Comparison of ENCODE assay signal across 10 cellular contexts in the genomic region with DNA sequence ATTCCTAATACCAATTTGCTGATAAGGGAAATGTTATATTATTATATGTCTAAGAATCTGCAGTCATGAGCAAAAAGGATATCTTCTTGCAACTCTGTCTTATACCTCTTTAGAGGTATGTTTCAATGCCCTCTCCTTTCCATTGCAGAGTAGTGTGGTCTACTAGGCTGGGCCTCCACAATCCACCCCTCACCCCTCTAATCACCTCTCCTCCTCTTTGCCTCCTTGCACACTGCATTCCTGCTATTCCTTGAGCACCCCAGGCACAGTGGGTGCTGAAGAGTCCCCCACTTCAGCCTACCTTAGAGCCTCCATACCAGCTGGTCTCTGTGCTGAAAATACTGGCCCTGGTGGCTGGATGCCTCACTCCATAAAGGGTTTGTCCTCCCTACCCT.
DNase-seq lines count a peak whose midpoint lies in the region; ATAC-seq and FAIRE-seq lines count a peak whose summit lies in the region.
"Had no signal": no experiment of that assay in that cellular context is flagged by ENCODE, and none has a peak within 500 bp of the region (broad histone marks: within the 10 kb centered on the region; RNA-seq: fewer than 3 reads in every experiment).

No MANE protein-coding gene starts in this region.

- peak; percentile 39 to 46 for DNase-seq in activated T-cell treated with anti-CD3 and anti-CD28 coated beads, Interleukin-2, amount 50 U/mL, for 48 hours
- DNase-seq in NCI-H146 treated with DMSO at 0.1 percent for 48 hours (lab: John Stamatoyannopoulos, UW; ENCODE audit: unreplicated experiment), result no peak
- DNase-seq in HTR-8/SVneo (ENCODE audit: insufficient read length, low spot score), result no peak
- DNase-seq in NCI-H1436 treated with DMSO at 0.1 percent for 48 hours (lab: John Stamatoyannopoulos, UW), result no peak
- DNase-seq: central memory CD4-positive, alpha-beta T cell had no signal

- FAIRE-seq in HTR-8/SVneo (lab: Jason Lieb, UNC), result no peak
- FAIRE-seq: GM12891, keratinocyte had no signal

- H3K36me3 Mint-ChIP-seq in stimulated activated memory B cell treated with anti-CD40 and anti-IgM and Interleukin-4, amounts not matched to agents 10 μg/mL and 1 μg/mL and 100 μg/mL, for 72 hours, result peaks cover 22% of the 10 kb centered on the region

- no peaks in the 10 kb centered on the region for H3K27me3 Mint-ChIP-seq in stimulated activated memory B cell treated with anti-CD40 and anti-IgM and Interleukin-4, amounts not matched to agents 10 μg/mL and 1 μg/mL and 100 μg/mL, for 72 hours

- H3K4me3 Mint-ChIP-seq in stimulated activated memory B cell treated with anti-CD40 and anti-IgM and Interleukin-4, amounts not matched to agents 10 μg/mL and 1 μg/mL and 100 μg/mL, for 72 hours, result peak overlapping the region; percentile 65

- peaks cover 39% of the 10 kb centered on the region for H3K4me1 Mint-ChIP-seq in stimulated activated memory B cell treated with anti-CD40 and anti-IgM and Interleukin-4, amounts not matched to agents 10 μg/mL and 1 μg/mL and 100 μg/mL, for 72 hours

- H3K27ac Mint-ChIP-seq in stimulated activated memory B cell treated with anti-CD40 and anti-IgM and Interleukin-4, amounts not matched to agents 10 μg/mL and 1 μg/mL and 100 μg/mL, for 72 hours, result peak overlapping the region; percentile 50

- ATAC-seq in GM19324 (IDR thresholded peaks at IDR 0.05; ENCODE audit: low FRiP score, unreplicated experiment) (peak; percentile 32), HG02840 (IDR thresholded peaks at IDR 0.05; ENCODE audit: low FRiP score, unreplicated experiment) (peak; percentile 15)
- ATAC-seq in stimulated activated memory B cell treated with anti-CD40 and anti-IgM and Interleukin-4, amounts not matched to agents 10 μg/mL and 1 μg/mL and 100 μg/mL, for 72 hours, result peak; percentile 41

- H3K9me3 Mint-ChIP-seq in stimulated activated memory B cell treated with anti-CD40 and anti-IgM and Interleukin-4, amounts not matched to agents 10 μg/mL and 1 μg/mL and 100 μg/mL, for 72 hours, result peaks cover 9% of the 10 kb centered on the region

Comparison
In these comparisons a context has a peak if more than half of its experiments do, and no peak if none do; other contexts are left out.
1. DNase-seq: peak in activated T-cell treated with anti-CD3 and anti-CD28 coated beads, Interleukin-2, amount 50 U/mL, for 48 hours (2 of 2); none in NCI-H146 treated with DMSO at 0.1 percent for 48 hours (single experiment), HTR-8/SVneo (single experiment) and NCI-H1436 treated with DMSO at 0.1 percent for 48 hours (single experiment).
2. Peak in every context shown above with its lines, with median percentiles within 50 percentile points of each other: ATAC-seq.